30 cellular contexts compared by ENCODE assay signal in the genomic region with DNA sequence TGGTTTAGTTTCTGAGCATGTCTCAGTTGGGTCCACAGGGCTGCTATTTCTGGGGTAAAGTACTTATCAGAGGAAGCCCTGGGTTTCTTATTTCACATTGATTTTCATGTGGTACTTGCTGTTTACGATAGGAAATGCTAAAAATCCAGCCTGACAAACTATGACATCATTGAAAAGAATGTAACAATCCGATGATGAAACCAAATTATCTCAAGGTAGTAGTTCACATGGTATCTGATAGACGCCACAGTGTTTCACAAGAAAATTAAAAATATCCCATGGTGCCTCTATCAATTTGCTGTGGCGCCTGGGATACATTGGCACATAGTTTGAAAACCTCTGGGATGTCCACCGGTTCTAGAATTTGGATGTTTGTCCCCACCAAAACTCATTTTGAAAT.
"Had no signal": no experiment of that assay in that cellular context is flagged by ENCODE, and none has a peak within 500 bp of the region (broad histone marks: within the 10 kb centered on the region; RNA-seq: fewer than 3 reads in every experiment).

No MANE protein-coding gene starts in this region.

- H3K36me3 Mint-ChIP-seq: activated CD4-positive, alpha-beta memory T cell treated with anti-CD3 and anti-CD28 coated beads for 36 hours; activated CD8-positive, alpha-beta memory T cell treated with anti-CD3 and anti-CD28 coated beads, Interleukin-2, amount 10 ng/mL, durations not matched to agents 7 days and 5 days; activated naive CD4-positive, alpha-beta T cell treated with anti-CD3 and anti-CD28 coated beads, Interleukin-2, amount 50 U/mL, for 72 hours; activated naive CD8-positive, alpha-beta T cell treated with anti-CD3 and anti-CD28 coated beads, Interleukin-2, amount 10 ng/mL, durations not matched to agents 7 days and 5 days had no signal

- H3K4me3 Mint-ChIP-seq: activated CD4-positive, alpha-beta memory T cell treated with anti-CD3 and anti-CD28 coated beads for 36 hours; activated CD4-positive, alpha-beta T cell treated with anti-CD3 and anti-CD28 coated beads for 36 hours; activated CD4-positive, alpha-beta T cell treated with anti-CD3 and anti-CD28 coated beads, Interleukin-2, amount 10 ng/mL, durations not matched to agents 24 days and 14 days; activated CD8-positive, alpha-beta memory T cell treated with anti-CD3 and anti-CD28 coated beads, Interleukin-2, amount 10 ng/mL, durations not matched to agents 7 days and 5 days; activated CD8-positive, alpha-beta T cell treated with anti-CD3 and anti-CD28 coated beads, Interleukin-2, amount 10 ng/mL, durations not matched to agents 7 days and 5 days; activated naive CD4-positive, alpha-beta T cell treated with anti-CD3 and anti-CD28 coated beads for 36 hours; activated naive CD8-positive, alpha-beta T cell treated with anti-CD3 and anti-CD28 coated beads, Interleukin-2, amount 10 ng/mL, durations not matched to agents 7 days and 5 days; activated T-helper 1 cell treated with anti-CD3 and anti-CD28 coated beads, Interleukin-12 subunit alpha, Interleukin-12 subunit beta, Interleukin-2, Interleukin-4 antibody, amounts not matched to agents 30 ng/mL and 10 ng/mL and 1 ng/mL, durations not matched to agents 14 hours and 24 hours and 36 hours; T-helper 17 cell; T-helper 2 cell treated with Interferon-gamma antibody and Interleukin-4, amounts not matched to agents 5 μg/mL and 100 μg/mL, for 36 hours had no signal

- H3K36me3 ChIP-seq: ascending aorta, brain microvascular endothelial cell, colonic mucosa, esophagus squamous epithelium, gastrocnemius medialis, heart left ventricle had no signal

- H3K4me1 Mint-ChIP-seq: activated CD4-positive, alpha-beta T cell treated with anti-CD3 and anti-CD28 coated beads for 36 hours; activated CD4-positive, alpha-beta T cell treated with anti-CD3 and anti-CD28 coated beads, Interleukin-2, amount 10 ng/mL, durations not matched to agents 24 days and 14 days; activated CD8-positive, alpha-beta memory T cell treated with anti-CD3 and anti-CD28 coated beads, Interleukin-2, amount 10 ng/mL, durations not matched to agents 7 days and 5 days; activated naive CD8-positive, alpha-beta T cell treated with anti-CD3 and anti-CD28 coated beads, Interleukin-2, amount 10 ng/mL, durations not matched to agents 7 days and 5 days had no signal

- H3K9me3 Mint-ChIP-seq: activated CD4-positive, alpha-beta memory T cell treated with anti-CD3 and anti-CD28 coated beads for 36 hours; activated CD4-positive, alpha-beta T cell treated with anti-CD3 and anti-CD28 coated beads, Interleukin-2, amount 10 ng/mL, durations not matched to agents 24 days and 14 days; activated naive CD4-positive, alpha-beta T cell treated with anti-CD3 and anti-CD28 coated beads for 36 hours; activated naive CD4-positive, alpha-beta T cell treated with anti-CD3 and anti-CD28 coated beads, Interleukin-2, amount 50 U/mL, for 72 hours; activated naive CD8-positive, alpha-beta T cell treated with anti-CD3 and anti-CD28 coated beads, Interleukin-2, amount 10 ng/mL, durations not matched to agents 7 days and 5 days; activated T-helper 1 cell treated with anti-CD3 and anti-CD28 coated beads, Interleukin-12 subunit alpha, Interleukin-12 subunit beta, Interleukin-2, Interleukin-4 antibody, amounts not matched to agents 30 ng/mL and 10 ng/mL and 1 ng/mL, durations not matched to agents 14 hours and 24 hours and 36 hours; activated T-helper 2 cell treated with anti-CD3 and anti-CD28 coated beads, Interferon-gamma antibody, Interleukin-2, Interleukin-4, amounts not matched to agents 10 μg/mL and 5 μg/mL and 100 μg/mL, durations not matched to agents 14 hours and 24 hours and 36 hours; T-helper 2 cell treated with Interferon-gamma antibody and Interleukin-4, amounts not matched to agents 5 μg/mL and 100 μg/mL, for 36 hours had no signal

- H3K9me3 ChIP-seq: ascending aorta, colonic mucosa, esophagus squamous epithelium, gastrocnemius medialis, heart left ventricle had no signal

- H3K4me3 ChIP-seq: ascending aorta, colonic mucosa, esophagus squamous epithelium, gastrocnemius medialis, heart left ventricle had no signal

- H3K27ac ChIP-seq: ascending aorta, brain microvascular endothelial cell, colonic mucosa, epithelial cell of prostate, esophagus squamous epithelium, foreskin keratinocyte, gastrocnemius medialis, heart left ventricle had no signal

- H3K27me3 Mint-ChIP-seq: activated CD4-positive, alpha-beta memory T cell treated with anti-CD3 and anti-CD28 coated beads for 36 hours; activated CD4-positive, alpha-beta T cell treated with anti-CD3 and anti-CD28 coated beads, Interleukin-2, amount 10 ng/mL, durations not matched to agents 24 days and 14 days; activated CD8-positive, alpha-beta memory T cell treated with anti-CD3 and anti-CD28 coated beads, Interleukin-2, amount 10 ng/mL, durations not matched to agents 7 days and 5 days had no signal

- H3K4me1 ChIP-seq: ascending aorta, colonic mucosa, esophagus squamous epithelium, foreskin keratinocyte, gastrocnemius medialis, heart left ventricle had no signal

- H3K27ac Mint-ChIP-seq: activated CD4-positive, alpha-beta memory T cell treated with anti-CD3 and anti-CD28 coated beads for 36 hours; activated CD4-positive, alpha-beta T cell treated with anti-CD3 and anti-CD28 coated beads for 36 hours; activated CD4-positive, alpha-beta T cell treated with anti-CD3 and anti-CD28 coated beads, Interleukin-2, amount 10 ng/mL, durations not matched to agents 24 days and 14 days; activated CD8-positive, alpha-beta memory T cell treated with anti-CD3 and anti-CD28 coated beads, Interleukin-2, amount 10 ng/mL, durations not matched to agents 7 days and 5 days; activated CD8-positive, alpha-beta T cell treated with anti-CD3 and anti-CD28 coated beads, Interleukin-2, amount 10 ng/mL, durations not matched to agents 7 days and 5 days; activated naive CD4-positive, alpha-beta T cell treated with anti-CD3 and anti-CD28 coated beads for 36 hours; activated naive CD4-positive, alpha-beta T cell treated with anti-CD3 and anti-CD28 coated beads, Interleukin-2, amount 50 U/mL, for 72 hours; activated naive CD8-positive, alpha-beta T cell treated with anti-CD3 and anti-CD28 coated beads, Interleukin-2, amount 10 ng/mL, durations not matched to agents 7 days and 5 days; activated T-helper 1 cell treated with anti-CD3 and anti-CD28 coated beads, Interleukin-12 subunit alpha, Interleukin-12 subunit beta, Interleukin-2, Interleukin-4 antibody, amounts not matched to agents 30 ng/mL and 10 ng/mL and 1 ng/mL, durations not matched to agents 14 hours and 24 hours and 36 hours; activated T-helper 2 cell treated with anti-CD3 and anti-CD28 coated beads, Interferon-gamma antibody, Interleukin-2, Interleukin-4, amounts not matched to agents 10 μg/mL and 5 μg/mL and 100 μg/mL, durations not matched to agents 14 hours and 24 hours and 36 hours; T-helper 17 cell; T-helper 2 cell treated with Interferon-gamma antibody and Interleukin-4, amounts not matched to agents 5 μg/mL and 100 μg/mL, for 36 hours had no signal

- DNase-seq: activated CD4-positive, alpha-beta memory T cell treated with anti-CD3 and anti-CD28 coated beads for 36 hours; activated CD4-positive, alpha-beta T cell treated with anti-CD3 and anti-CD28 coated beads for 36 hours; activated CD4-positive, alpha-beta T cell treated with anti-CD3 and anti-CD28 coated beads, Interleukin-2, amount 10 ng/mL, durations not matched to agents 24 days and 14 days; activated CD4-positive, CD25-positive, alpha-beta regulatory T cell; activated CD4-positive, CD25-positive, alpha-beta regulatory T cell treated with anti-CD3 and anti-CD28 coated beads, Interleukin-2, amount 50 U/mL, for 72 hours; activated CD8-positive, alpha-beta memory T cell treated with anti-CD3 and anti-CD28 coated beads, Interleukin-2, amount 10 ng/mL, durations not matched to agents 7 days and 5 days; activated CD8-positive, alpha-beta memory T cell treated with anti-CD3 and anti-CD28 coated beads, Interleukin-2, amount 50 U/mL, for 4 hours; activated CD8-positive, alpha-beta T cell treated with anti-CD3 and anti-CD28 coated beads, Interleukin-2, amount 10 ng/mL, durations not matched to agents 7 days and 5 days; activated effector memory CD4-positive, alpha-beta T cell treated with anti-CD3 and anti-CD28 coated beads, Interleukin-2, amount 50 U/mL, for 16 hours; activated naive CD4-positive, alpha-beta T cell treated with anti-CD3 and anti-CD28 coated beads for 36 hours; activated naive CD8-positive, alpha-beta T cell treated with anti-CD3 and anti-CD28 coated beads, Interleukin-2, amount 10 ng/mL, durations not matched to agents 7 days and 5 days; activated T-cell treated with anti-CD3 and anti-CD28 coated beads, Interleukin-2, amount 50 U/mL, for 1 hour; activated T-cell treated with anti-CD3 and anti-CD28 coated beads, Interleukin-2, amount 50 U/mL, for 48 hours; brain microvascular endothelial cell; colonic mucosa; effector CD8-positive, alpha-beta T cell; esophagus squamous epithelium; foreskin keratinocyte; gastrocnemius medialis; glutamatergic neuron; heart left ventricle; T-helper 1 cell; T-helper 17 cell; T1000 had no signal
